In the genomic region with DNA sequence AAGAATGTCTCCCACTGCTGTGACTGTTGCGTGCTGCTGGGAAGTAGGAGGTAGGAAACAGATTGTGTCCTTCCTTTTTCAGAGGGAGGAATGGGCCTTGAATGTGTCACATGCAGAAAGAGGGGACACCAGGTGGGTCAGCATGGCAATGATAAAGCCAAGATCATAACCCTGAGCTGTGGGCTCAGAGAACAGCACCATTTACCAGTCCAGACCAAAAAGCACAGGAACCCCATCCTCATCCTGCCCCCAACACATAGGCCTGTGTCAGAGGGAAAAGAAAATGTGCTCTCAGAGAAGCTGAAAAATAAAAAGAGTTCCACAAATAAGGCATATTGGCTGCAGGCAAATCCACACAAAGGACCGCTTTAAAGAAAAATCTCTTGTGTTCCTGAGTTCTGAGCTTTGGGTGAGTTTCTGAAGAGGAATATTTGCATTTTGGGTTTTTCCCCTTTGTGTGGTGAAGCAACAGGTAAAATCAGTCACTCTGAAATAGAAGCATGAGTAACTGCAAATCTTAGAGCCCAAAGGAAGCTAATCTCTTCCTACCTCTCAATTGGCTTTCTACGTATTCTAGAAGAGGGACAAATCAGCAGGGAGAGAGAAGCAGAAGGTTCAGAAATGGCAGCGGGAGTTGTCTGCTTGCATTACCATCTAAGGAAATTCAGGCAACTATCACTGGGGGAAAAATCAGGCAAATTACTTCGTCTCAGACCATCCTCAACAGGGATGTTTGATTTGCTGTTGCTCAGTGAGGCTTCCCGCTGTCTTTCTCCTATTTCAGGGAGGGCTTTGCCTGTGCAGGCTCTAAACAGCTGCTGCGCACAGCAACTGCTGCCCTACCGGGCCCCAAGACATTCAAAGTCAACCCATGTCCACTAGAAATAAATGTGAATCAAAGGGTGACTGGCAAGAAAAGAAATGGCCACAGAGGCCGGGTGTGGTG, we compare ENCODE assay signal across 10 cellular contexts.
A peak's percentile ranks its signal among the peaks of the same experiment; 100 is the strongest.
DNase-seq lines count a peak whose midpoint lies in the region; ATAC-seq and TF ChIP-seq lines count a peak whose summit lies in the region.
"Had no signal": no experiment of that assay in that cellular context is flagged by ENCODE, and none has a peak within 500 bp of the region (broad histone marks: within the 10 kb centered on the region; RNA-seq: fewer than 3 reads in every experiment).

No MANE protein-coding gene starts in this region.

- no peak overlapping the region for H2AFZ ChIP-seq in hepatocyte

- intact Hi-C loops in CD8-positive, alpha-beta T cell (cut with DNase I, micrococcal nuclease): no loop called here

- H3K9me3 ChIP-seq in hepatocyte (ENCODE audit: low read depth): no peaks in the 10 kb centered on the region
- no peaks in the 10 kb centered on the region for H3K9me3 ChIP-seq in CD8-positive, alpha-beta T cell (ENCODE audit: low read length)
- H3K9me3 ChIP-seq: gastrocnemius medialis had no signal

- ATAC-seq in GM18519 (IDR thresholded peaks at IDR 0.05; ENCODE audit: low FRiP score, unreplicated experiment): peak; percentile 78
- ATAC-seq in GM21447 (IDR thresholded peaks at IDR 0.05; ENCODE audit: unreplicated experiment): peak; percentile 93
- ATAC-seq in HG03196 (IDR thresholded peaks at IDR 0.05; ENCODE audit: unreplicated experiment): peak; percentile 91
- peak; percentile 22 for ATAC-seq in foreskin keratinocyte
- ATAC-seq in CD8-positive, alpha-beta T cell: no peak
- ATAC-seq: gastrocnemius medialis had no signal

- H3K27ac ChIP-seq in foreskin keratinocyte: no peak overlapping the region
- H3K27ac ChIP-seq in hepatocyte: no peak overlapping the region
- H3K27ac ChIP-seq in CD8-positive, alpha-beta T cell (ENCODE audit: low read depth, low read length): no peak overlapping the region
- H3K27ac ChIP-seq: gastrocnemius medialis had no signal

- H3K4me2 ChIP-seq in hepatocyte: no peak overlapping the region

- no peaks in the 10 kb centered on the region for H4K20me1 ChIP-seq in hepatocyte (ENCODE audit: insufficient read depth, poor library complexity, severe bottlenecking)

- CTCF ChIA-PET in CD8-positive, alpha-beta T cell (lab: Charles Lee): no interaction called here

- no peaks in the 10 kb centered on the region for H3K27me3 Mint-ChIP-seq in CD8-positive, alpha-beta T cell (ENCODE audit: low read depth)

- peak in 1 of 2 donors; percentile 39 for DNase-seq in foreskin keratinocyte
- no peak for DNase-seq in NOMO-1 treated with dmso at 0.1 percent for 144 hours (lab: John Stamatoyannopoulos, UW; ENCODE audit: unreplicated experiment)
- DNase-seq in stimulated activated naive CD4-positive, alpha-beta T cell treated with Interleukin-2 at 50 U/mL for 16 hours (lab: John Stamatoyannopoulos, UW): no peak
- no peak for DNase-seq in hepatocyte (ENCODE audit: low spot score)
- DNase-seq in CD8-positive, alpha-beta T cell: no peak
- DNase-seq: amygdala, gastrocnemius medialis had no signal

- H3K4me1 ChIP-seq in foreskin keratinocyte (peaks cover under 1% of the 10 kb centered on the region), hepatocyte (ENCODE audit: insufficient read depth) (no peaks in the 10 kb centered on the region)
- no peaks in the 10 kb centered on the region for H3K4me1 ChIP-seq in CD8-positive, alpha-beta T cell (ENCODE audit: insufficient read depth, low read length)
- H3K4me1 ChIP-seq: gastrocnemius medialis had no signal

- H3K4me1 Mint-ChIP-seq in CD8-positive, alpha-beta T cell (ENCODE audit: low read depth): no peaks in the 10 kb centered on the region

- H3K79me2 ChIP-seq in hepatocyte: no peaks in the 10 kb centered on the region

- no peak overlapping the region for H3K4me3 ChIP-seq in hepatocyte
- no peak overlapping the region for H3K4me3 ChIP-seq in CD8-positive, alpha-beta T cell (ENCODE audit: low read depth, low read length)
- H3K4me3 ChIP-seq: gastrocnemius medialis had no signal

- H3K9me3 Mint-ChIP-seq in CD8-positive, alpha-beta T cell: no peaks in the 10 kb centered on the region

- H3K27ac Mint-ChIP-seq in CD8-positive, alpha-beta T cell: no peak overlapping the region

- no peaks in the 10 kb centered on the region for H3K36me3 ChIP-seq in hepatocyte (replicated peaks; ENCODE audit: insufficient read depth, low read depth)
- no peaks in the 10 kb centered on the region for H3K36me3 ChIP-seq in CD8-positive, alpha-beta T cell (ENCODE audit: insufficient read depth, low read length)
- H3K36me3 ChIP-seq: gastrocnemius medialis had no signal

- H3K36me3 Mint-ChIP-seq in CD8-positive, alpha-beta T cell: no peaks in the 10 kb centered on the region

- POLR2A ChIA-PET in CD8-positive, alpha-beta T cell (lab: Charles Lee): no interaction called here

- H3K27me3 ChIP-seq in foreskin keratinocyte (no peaks in the 10 kb centered on the region), hepatocyte (no peaks in the 10 kb centered on the region)
- H3K27me3 ChIP-seq in CD8-positive, alpha-beta T cell (ENCODE audit: insufficient read depth, low read length): no peaks in the 10 kb centered on the region
- H3K27me3 ChIP-seq: gastrocnemius medialis had no signal

- H3K4me3 Mint-ChIP-seq in CD8-positive, alpha-beta T cell: no peak overlapping the region

- no peak for TF ChIP-seq CTCF in foreskin keratinocyte (conservative IDR thresholded peaks at IDR 0.05)
- TF ChIP-seq CTCF in hepatocyte (IDR thresholded peaks at IDR 0.05; ENCODE audit: poor library complexity): no peak
- TF ChIP-seq CTCF in CD8-positive, alpha-beta T cell (IDR thresholded peaks at IDR 0.05): no peak

- 92% methylated on average over 9 of the region's 9 CpGs for WGBS in hepatocyte (ENCODE audit: low lambda C conversion rate, missing lambda C conversion rate)

- H3K9me2 ChIP-seq in hepatocyte (replicated peaks; ENCODE audit: insufficient read depth): no peaks in the 10 kb centered on the region
